In genomic region chr1:11179125-11179524, GRCh38 we compare ENCODE assay signal across 17 cellular contexts. TPM values are rescaled to one million over a fixed set of nuclear protein-coding genes. Genes with fewer than 3 reads are reported as not detected.
"Had no signal": no experiment of that assay in that cellular context is flagged by ENCODE, and none has a peak within 500 bp of the region (broad histone marks: within the 10 kb centered on the region; RNA-seq: fewer than 3 reads in every experiment).

No MANE protein-coding gene starts in this region.

- H3K27ac Mint-ChIP-seq: activated naive CD8-positive, alpha-beta T cell treated with anti-CD3 and anti-CD28 coated beads, Interleukin-2, amount 50 U/mL, for 24 hours; nephron progenitor cell; stimulated activated naive CD8-positive, alpha-beta T cell treated with anti-CD3 and anti-CD28 coated beads, Interleukin-15, Interleukin-2, amounts not matched to agents 100 ng/mL and 50 ng/mL, for 24 hours had no signal

- H3K9me3 Mint-ChIP-seq: activated naive CD8-positive, alpha-beta T cell treated with anti-CD3 and anti-CD28 coated beads, Interleukin-2, amount 50 U/mL, for 24 hours; immature natural killer cell; nephron progenitor cell; stimulated activated naive CD8-positive, alpha-beta T cell treated with anti-CD3 and anti-CD28 coated beads, Interleukin-15, Interleukin-2, amounts not matched to agents 100 ng/mL and 50 ng/mL, for 24 hours; WTC11 had no signal

- H3K27me3 Mint-ChIP-seq: activated naive CD8-positive, alpha-beta T cell treated with anti-CD3 and anti-CD28 coated beads, Interleukin-2, amount 50 U/mL, for 24 hours; stimulated activated naive CD8-positive, alpha-beta T cell treated with anti-CD3 and anti-CD28 coated beads, Interleukin-15, Interleukin-2, amounts not matched to agents 100 ng/mL and 50 ng/mL, for 24 hours had no signal

- H3K36me3 Mint-ChIP-seq: WTC11 had no signal

- H3K27ac ChIP-seq: pancreas had no signal

- H3K9me3 ChIP-seq: pancreas had no signal

- H3K4me3 Mint-ChIP-seq: activated naive CD8-positive, alpha-beta T cell treated with anti-CD3 and anti-CD28 coated beads, Interleukin-2, amount 50 U/mL, for 24 hours; immature natural killer cell; nephron progenitor cell; stimulated activated naive CD8-positive, alpha-beta T cell treated with anti-CD3 and anti-CD28 coated beads, Interleukin-15, Interleukin-2, amounts not matched to agents 100 ng/mL and 50 ng/mL, for 24 hours; WTC11 had no signal

- H3K4me3 ChIP-seq: pancreas had no signal

- FAIRE-seq: pancreas had no signal

- H3K4me1 Mint-ChIP-seq: activated naive CD8-positive, alpha-beta T cell treated with anti-CD3 and anti-CD28 coated beads, Interleukin-2, amount 50 U/mL, for 24 hours; immature natural killer cell had no signal

- ATAC-seq: activated naive CD8-positive, alpha-beta T cell treated with anti-CD3 and anti-CD28 coated beads, Interleukin-2, amount 50 U/mL, for 24 hours; left colon; WTC11 had no signal

- H3K27me3 ChIP-seq: pancreas had no signal

- DNase-seq: activated CD4-positive, alpha-beta T cell treated with anti-CD3 and anti-CD28 coated beads for 48 hours; activated naive CD4-positive, alpha-beta T cell treated with Interleukin-2 at 50 U/mL for 16 hours; activated naive CD8-positive, alpha-beta T cell treated with anti-CD3 and anti-CD28 coated beads, Interleukin-2, amount 50 U/mL, for 24 hours; cerebellar nuclear complex; dermis blood vessel endothelial cell; immature natural killer cell; left colon; mammary epithelial cell; nephron progenitor cell; pancreas; stimulated activated CD4-positive, alpha-beta T cell treated with anti-CD3 and anti-CD28 coated beads, Interleukin-4, amount 100 ng/mL, for 1 hour; stimulated activated CD8-positive, alpha-beta memory T cell treated with anti-CD3 and anti-CD28 coated beads, Interleukin-4, amount 100 ng/mL, for 48 hours; T-helper 1 cell; trophoblast cell had no signal

RNA-seq across cellular contexts. Expression of gene ANGPTL7, which starts 10.0 kb away (rescaled TPM):
- total RNA-seq: dermis blood vessel endothelial cell, glomerular endothelial cell, WTC11 had no signal
- polyA plus RNA-seq: immature natural killer cell, mammary epithelial cell had no signal
